ENCODE assay signal across 8 cellular contexts in the genomic region with DNA sequence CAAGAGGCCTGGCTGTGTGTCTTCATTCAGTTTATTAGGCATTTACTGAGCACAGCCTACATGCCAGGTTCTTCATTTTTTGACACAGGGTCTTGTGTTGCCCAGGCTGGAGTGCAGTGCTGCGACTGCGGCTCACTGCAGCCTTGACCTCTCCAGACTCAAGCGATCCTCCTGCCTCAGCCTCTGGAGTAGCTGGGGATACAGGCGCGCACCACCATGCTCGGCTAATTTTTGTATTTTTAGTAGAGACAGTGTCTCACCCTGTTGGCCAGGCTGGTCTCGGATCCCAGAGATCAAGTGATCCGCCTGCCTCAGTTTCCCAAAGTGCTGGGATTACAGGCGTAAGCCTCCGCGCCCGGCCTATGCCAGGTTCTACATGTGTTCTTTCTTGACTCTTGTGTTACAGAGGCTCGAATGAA. TPM values are rescaled to one million over a fixed set of nuclear protein-coding genes. Genes with fewer than 3 reads are reported as not detected.
DNase-seq lines count a peak whose midpoint lies in the region; ATAC-seq and TF ChIP-seq lines count a peak whose summit lies in the region.

No MANE protein-coding gene starts in this region.

- peak overlapping the region; percentile 63 to 90 for H3K27ac Mint-ChIP-seq in natural killer cell

- H3K36me3 Mint-ChIP-seq in natural killer cell, result no peaks in the 10 kb centered on the region

- H3K4me3 ChIP-seq in AG04450 (ENCODE audit: low read depth, low read length) (peak overlapping the region; percentile 80), Karpas-422 (ENCODE audit: low read length) (peak overlapping the region; percentile 99), dorsolateral prefrontal cortex (peak overlapping the region; percentile 56 to 100 (median 96))

- peak overlapping the region; percentile 89 for H3K9ac ChIP-seq in Karpas-422 (ENCODE audit: low read length)

- peaks cover 8 to 18% of the 10 kb centered on the region in 2 donors for H3K27me3 Mint-ChIP-seq in natural killer cell (ENCODE audit: low read depth in 2 of 2)

- no peak for DNase-seq in AG04450 (ENCODE audit: low read depth, low spot score)
- DNase-seq in Karpas-422, result no peak
- DNase-seq in dorsolateral prefrontal cortex, result no peak
- no peak for DNase-seq in natural killer cell
- no peak for DNase-seq in epidermal melanocyte (ENCODE audit: insufficient read length, low spot score)
- DNase-seq in HuH-7.5 (ENCODE audit: low spot score), result no peak

- CTCF ChIA-PET in AG04450 (lab: Charles Lee), result interaction anchor here (1.5 kb wide), 1 partner anchor 93 kb away, joined by 3 read pairs; no protein-coding TSS in a partner anchor

- no peaks in the 10 kb centered on the region for H3K9me2 ChIP-seq in Karpas-422 (replicated peaks; ENCODE audit: insufficient read depth, low read length)

- POLR2A ChIA-PET in AG04450 (lab: Yijun Ruan, JAX), result interaction anchor here (0.5 to 1.6 kb wide), 8 partner anchors 9 to 455 kb away, joined by 3 to 7 read pairs (median 3); a partner anchor contains a TSS

- H3K9me3 Mint-ChIP-seq in natural killer cell, result no peaks in the 10 kb centered on the region

- H3K4me1 ChIP-seq in Karpas-422 (ENCODE audit: low read length), result peaks cover 21% of the 10 kb centered on the region

- peaks cover 32 to 42% of the 10 kb centered on the region in 2 donors for H3K4me1 Mint-ChIP-seq in natural killer cell

- peak overlapping the region; percentile 98 for H2AFZ ChIP-seq in Karpas-422 (ENCODE audit: low read length)

- intact Hi-C loops in dorsolateral prefrontal cortex (cut with DNase I), result loop anchor here (2.0 kb wide), 2 partner anchors 61 to 63 kb away; a partner anchor contains a TSS
- intact Hi-C loops in natural killer cell (cut with micrococcal nuclease), result no loop called here

- peaks cover 28% of the 10 kb centered on the region for H4K20me1 ChIP-seq in Karpas-422 (ENCODE audit: insufficient read depth, low read depth, low read length)

- peak overlapping the region; percentile 94 for H3K27ac ChIP-seq in AG04450 (ENCODE audit: low read depth, low read length)
- no peak overlapping the region for H3K27ac ChIP-seq in Karpas-422 (ENCODE audit: low read length)
- peak overlapping the region in 58 of 59 donors; percentile 29 to 95 (median 84) for H3K27ac ChIP-seq in dorsolateral prefrontal cortex

- H3K27me3 ChIP-seq in AG04450 (ENCODE audit: control insufficient read depth, insufficient read depth, low read length) (peaks cover 8% of the 10 kb centered on the region), Karpas-422 (ENCODE audit: low read length) (0 out of 2 replicates have a peak, but pooled peaks cover 3% of the 10 kb centered on the region), dorsolateral prefrontal cortex (no peaks in the 10 kb centered on the region)

- no peaks in the 10 kb centered on the region for H3K36me3 ChIP-seq in Karpas-422 (ENCODE audit: insufficient read depth, low read length)

- no peak for TF ChIP-seq CTCF in AG04450 (IDR thresholded peaks at IDR 0.05; ENCODE audit: low read depth, low read length)
- no peak for TF ChIP-seq CTCF in dorsolateral prefrontal cortex (IDR thresholded peaks at IDR 0.05 in 54 of 56, conservative IDR thresholded peaks at IDR 0.05 in 2 of 56; ENCODE audit: low read depth in 1 of 56, partially characterized antibody in 56 of 56)
- no peak for TF ChIP-seq CTCF in natural killer cell (IDR thresholded peaks at IDR 0.05)

- peaks cover 10% of the 10 kb centered on the region; the same call in 1 of the 2 replicates for H3K79me2 ChIP-seq in Karpas-422 (ENCODE audit: low read length)

- peak overlapping the region; percentile 96 for H3K4me3 Mint-ChIP-seq in natural killer cell

- peak overlapping the region; percentile 93 for H3K4me2 ChIP-seq in Karpas-422 (ENCODE audit: low read depth, low read length, poor library complexity, severe bottlenecking)

- no peak for ATAC-seq in natural killer cell
- no peak for ATAC-seq in HG02610 (IDR thresholded peaks at IDR 0.05; ENCODE audit: unreplicated experiment)
- no peak for ATAC-seq in GM21515 (IDR thresholded peaks at IDR 0.05; ENCODE audit: unreplicated experiment)

- H3K9me3 ChIP-seq in AG04450 (ENCODE audit: control insufficient read depth, insufficient read depth, low read length) (no peaks in the 10 kb centered on the region), Karpas-422 (ENCODE audit: low read length) (no peaks in the 10 kb centered on the region)

RNA-seq across cellular contexts. Expression of a gene that starts 0.6 kb away (rescaled TPM):
- polyA plus RNA-seq in AG04450 (2011; rRNA removed), result 54.3 and 59.7 TPM in 2 replicates
- polyA minus RNA-seq in AG04450 (2011; rRNA and poly(A)+ RNA removed), result 84.2 and 85.2 TPM in 2 replicates
- total RNA-seq in Karpas-422 (2014; rRNA removed; shearing (Covaris generic); ENCODE audit: low replicate concordance), result 7.9 and 8.2 TPM in 2 replicates
- total RNA-seq in dorsolateral prefrontal cortex (10 to 100 TPM; 35.4 to 78.7 (median 57.5) TPM), natural killer cell (10 to 100 TPM; 16.1 to 21.8 (median 19.3) TPM)
